8 cellular contexts compared by ENCODE assay signal in genomic region chr18:23918395-23919032, GRCh38.
DNase-seq lines count a peak whose midpoint lies in the region; ATAC-seq and TF ChIP-seq lines count a peak whose summit lies in the region.

No MANE protein-coding gene starts in this region.

- peaks cover 11% of the 10 kb centered on the region for H3K27me3 Mint-ChIP-seq in activated naive CD4-positive, alpha-beta T cell treated with anti-CD3 and anti-CD28 coated beads, Interleukin-2, amount 10 ng/mL, durations not matched to agents 7 days and 5 days

- H3K4me2 ChIP-seq in Loucy (ENCODE audit: low read depth, low read length, poor library complexity, severe bottlenecking), result no peak overlapping the region

- H4K20me1 ChIP-seq in Loucy (ENCODE audit: insufficient read depth, low read length, poor library complexity, severe bottlenecking), result no peaks in the 10 kb centered on the region

- H3K4me3 ChIP-seq in Loucy (ENCODE audit: low read length, poor library complexity, severe bottlenecking) (no peak overlapping the region), prostate gland (no peak overlapping the region), aorta (ENCODE audit: low read length in 2 of 2) (no peak overlapping the region)

- H3K27ac ChIP-seq in prostate gland, result no peak overlapping the region
- no peak overlapping the region for H3K27ac ChIP-seq in aorta (ENCODE audit: low read depth in 1 of 2, low read length in 2 of 2)

- no peaks in the 10 kb centered on the region for H3F3A ChIP-seq in Loucy (ENCODE audit: low read depth)

- peaks cover 4% of the 10 kb centered on the region for H3K9me3 Mint-ChIP-seq in activated naive CD4-positive, alpha-beta T cell treated with anti-CD3 and anti-CD28 coated beads, Interleukin-2, amount 10 ng/mL, durations not matched to agents 7 days and 5 days

- no peak overlapping the region for H3K9ac ChIP-seq in Loucy (ENCODE audit: low read depth, low read length, poor library complexity, severe bottlenecking)

- DNase-seq in NK-92 treated with Interleukin-12 subunit alpha and Interleukin-12 subunit beta, amount 100 ng/mL, for 24 hours (lab: John Stamatoyannopoulos, UW), result peak; percentile 45
- no peak for DNase-seq in NK-92 (lab: John Stamatoyannopoulos, UW; ENCODE audit: unreplicated experiment)
- DNase-seq in SK-N-DZ (ENCODE audit: low spot score), result peak; percentile 72
- DNase-seq in activated naive CD4-positive, alpha-beta T cell treated with anti-CD3 and anti-CD28 coated beads, Interleukin-2, amount 10 ng/mL, durations not matched to agents 7 days and 5 days, result peak; percentile 85
- peak; percentile 75 for DNase-seq in Right ventricle myocardium inferior (ENCODE audit: missing footprints)
- peak; percentile 73 for DNase-seq in prostate gland (ENCODE audit: low spot score)
- peak; percentile 76 to 89 for DNase-seq in aorta

- ATAC-seq in Right ventricle myocardium inferior (peak; percentile 71), aorta (ENCODE audit: low FRiP score) (peak; percentile 83)

- CTCF ChIA-PET in activated naive CD4-positive, alpha-beta T cell treated with anti-CD3 and anti-CD28 coated beads, Interleukin-2, amount 10 ng/mL, durations not matched to agents 7 days and 5 days (lab: Charles Lee), result interaction anchor here (0.6 to 3.9 kb wide), 48 partner anchors 8 to 297 kb away, joined by 3 to 41 read pairs (median 4); no protein-coding TSS in a partner anchor

- H3K9me2 ChIP-seq in Loucy (replicated peaks; ENCODE audit: low read depth, low read length), result no peaks in the 10 kb centered on the region

- H3K4me3 Mint-ChIP-seq in activated naive CD4-positive, alpha-beta T cell treated with anti-CD3 and anti-CD28 coated beads, Interleukin-2, amount 10 ng/mL, durations not matched to agents 7 days and 5 days, result no peak overlapping the region

- H3K79me2 ChIP-seq in Loucy (ENCODE audit: insufficient read depth, low read length), result no peaks in the 10 kb centered on the region

- no peak overlapping the region for H3K27ac Mint-ChIP-seq in activated naive CD4-positive, alpha-beta T cell treated with anti-CD3 and anti-CD28 coated beads, Interleukin-2, amount 10 ng/mL, durations not matched to agents 7 days and 5 days

- intact Hi-C loops in Right ventricle myocardium inferior (cut with DNase I), result loop anchor here (5.0 kb wide), 1 partner anchor 106 kb away; no protein-coding TSS in a partner anchor
- intact Hi-C loops in prostate gland (cut with DNase I), result loop anchor here (5.0 to 10.0 kb wide), 3 partner anchors 199 to 294 kb away; no protein-coding TSS in a partner anchor
- intact Hi-C loops in aorta (cut with DNase I), result loop anchor here (1.0 to 10.0 kb wide), 6 partner anchors 91 to 296 kb away; no protein-coding TSS in a partner anchor

- H3K27me3 ChIP-seq in Loucy (ENCODE audit: insufficient read depth, low read length, poor library complexity, severe bottlenecking), result no peaks in the 10 kb centered on the region
- H3K27me3 ChIP-seq in prostate gland (replicated peaks; ENCODE audit: insufficient read depth), result no peaks in the 10 kb centered on the region
- H3K27me3 ChIP-seq in aorta (ENCODE audit: control insufficient read depth in 1 of 2, insufficient read depth in 2 of 2, low read length in 1 of 2), result no peaks in the 10 kb centered on the region

- TF ChIP-seq CTCF in Loucy (conservative IDR thresholded peaks at IDR 0.05; ENCODE audit: low read length), result peak; percentile 96
- peak; percentile 72 to 85 (median 76) for TF ChIP-seq CTCF in prostate gland (IDR thresholded peaks at IDR 0.05)

- WGBS in prostate gland, result 34% methylated on average over 10 of the region's 10 CpGs
- WGBS in aorta, 2 donors, result 34 to 35% methylated on average over 10 of the region's 10 CpGs

- H3K4me1 ChIP-seq in Loucy (ENCODE audit: insufficient read depth, low read length, poor library complexity, severe bottlenecking) (peaks cover 10% of the 10 kb centered on the region), prostate gland (replicated peaks) (no peaks in the 10 kb centered on the region), aorta (ENCODE audit: control insufficient read depth in 1 of 2, insufficient read depth in 2 of 2, low read length in 2 of 2) (no peaks in the 10 kb centered on the region)

- TF ChIP-seq POLR2A in prostate gland (IDR thresholded peaks at IDR 0.05), result no peak

- no peak overlapping the region for H2AFZ ChIP-seq in Loucy (ENCODE audit: low read length)

- H3K9me3 ChIP-seq in Loucy (ENCODE audit: insufficient read depth, low read depth, low read length) (no peaks in the 10 kb centered on the region), prostate gland (no peaks in the 10 kb centered on the region), aorta (ENCODE audit: control insufficient read depth, low read length) (no peaks in the 10 kb centered on the region)

- H3K36me3 ChIP-seq in Loucy (ENCODE audit: insufficient read depth, low read length) (no peaks in the 10 kb centered on the region), prostate gland (no peaks in the 10 kb centered on the region), aorta (ENCODE audit: control insufficient read depth in 1 of 2, insufficient read depth in 2 of 2, low read length in 1 of 2) (no peaks in the 10 kb centered on the region)

- peaks cover 4% of the 10 kb centered on the region for H3K36me3 Mint-ChIP-seq in activated naive CD4-positive, alpha-beta T cell treated with anti-CD3 and anti-CD28 coated beads, Interleukin-2, amount 10 ng/mL, durations not matched to agents 7 days and 5 days

- peaks cover 37% of the 10 kb centered on the region for H3K4me1 Mint-ChIP-seq in activated naive CD4-positive, alpha-beta T cell treated with anti-CD3 and anti-CD28 coated beads, Interleukin-2, amount 10 ng/mL, durations not matched to agents 7 days and 5 days
